In the genomic region with DNA sequence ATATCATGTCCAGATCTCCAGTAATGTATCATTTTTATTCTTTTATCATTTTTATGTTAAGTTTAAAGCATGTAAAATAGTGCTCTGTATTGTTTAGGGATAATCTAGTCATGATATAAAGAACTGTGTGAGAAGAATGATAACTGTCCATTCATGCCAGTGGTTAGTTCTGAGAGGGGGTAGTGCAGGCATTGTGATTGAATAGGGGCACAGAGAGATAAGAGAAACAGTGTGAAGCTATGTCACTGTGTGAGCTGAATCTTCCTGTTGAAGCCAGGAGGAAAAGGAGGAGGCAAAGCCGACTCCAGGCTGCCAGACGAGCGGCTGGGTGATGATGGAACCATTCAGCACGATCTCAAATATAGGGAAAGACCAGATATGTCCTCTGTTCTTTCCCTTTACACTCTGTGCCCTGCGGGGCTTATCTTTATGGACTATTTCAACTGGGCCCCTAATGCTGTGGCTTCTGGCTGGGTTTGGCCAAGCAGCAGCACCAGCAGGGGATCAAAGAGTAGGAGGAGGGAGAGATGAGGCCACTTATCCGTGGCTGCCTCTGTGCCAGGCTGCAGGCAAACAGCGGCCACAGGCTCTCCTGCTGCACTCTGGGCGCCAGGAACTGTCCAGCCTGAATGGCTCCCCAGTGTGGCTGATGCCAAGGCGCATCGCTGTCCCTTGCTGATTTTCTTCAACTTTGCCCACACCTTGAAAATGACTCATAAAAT, we compare ENCODE assay signal across 11 cellular contexts.
DNase-seq lines count a peak whose midpoint lies in the region; ATAC-seq and TF ChIP-seq lines count a peak whose summit lies in the region.
"Had no signal": no experiment of that assay in that cellular context is flagged by ENCODE, and none has a peak within 500 bp of the region (broad histone marks: within the 10 kb centered on the region; RNA-seq: fewer than 3 reads in every experiment).

No MANE protein-coding gene starts in this region.

- H3K9me3 Mint-ChIP-seq in type B pancreatic cell, result no peaks in the 10 kb centered on the region
- H3K9me3 Mint-ChIP-seq: nephron; stimulated activated naive B cell treated with anti-CD40 and anti-IgM and Interleukin-4, amounts not matched to agents 10 μg/mL and 1 μg/mL and 100 μg/mL, for 72 hours had no signal

- no peaks in the 10 kb centered on the region for H3K27me3 Mint-ChIP-seq in type B pancreatic cell

- peaks cover 66% of the 10 kb centered on the region for H3K79me2 ChIP-seq in DND-41 (ENCODE audit: insufficient read depth, low read length)

- H3K9ac ChIP-seq in DND-41 (ENCODE audit: low read depth, low read length), result no peak overlapping the region

- ATAC-seq in DND-41 (ENCODE audit: insufficient read depth, low read depth), result peak; percentile 33; the same call in 2 of the 3 replicates
- ATAC-seq: stimulated activated naive B cell treated with anti-CD40 and anti-IgM and Interleukin-4, amounts not matched to agents 10 μg/mL and 1 μg/mL and 100 μg/mL, for 72 hours had no signal

- H3K4me1 ChIP-seq in DND-41 (ENCODE audit: insufficient read depth, low read length), result peaks cover 9% of the 10 kb centered on the region

- H3K4me3 ChIP-seq in DND-41 (ENCODE audit: low read depth in 1 of 2, low read length in 2 of 2), result no peak overlapping the region
- no peak overlapping the region for H3K4me3 ChIP-seq in astrocyte of the spinal cord (ENCODE audit: low read depth, low read length)

- H3K36me3 Mint-ChIP-seq in type B pancreatic cell, result no peaks in the 10 kb centered on the region
- H3K36me3 Mint-ChIP-seq: stimulated activated naive B cell treated with anti-CD40 and anti-IgM and Interleukin-4, amounts not matched to agents 10 μg/mL and 1 μg/mL and 100 μg/mL, for 72 hours had no signal

- H3K9me3 ChIP-seq in DND-41 (ENCODE audit: insufficient read depth, low read length, severe bottlenecking), result no peaks in the 10 kb centered on the region

- H3K27me3 ChIP-seq in DND-41 (ENCODE audit: insufficient read depth, low read length, poor library complexity), result no peaks in the 10 kb centered on the region

- no peak for TF ChIP-seq CTCF in DND-41 (IDR thresholded peaks at IDR 0.05; ENCODE audit: borderline replicate concordance, extremely low read depth, low read length, poor library complexity, severe bottlenecking)
- no peak for TF ChIP-seq CTCF in astrocyte of the spinal cord (IDR thresholded peaks at IDR 0.05; ENCODE audit: low read depth, low read length)
- TF ChIP-seq CTCF in type B pancreatic cell (conservative IDR thresholded peaks at IDR 0.05), result no peak

- no peak overlapping the region for H3K4me3 Mint-ChIP-seq in type B pancreatic cell
- H3K4me3 Mint-ChIP-seq: nephron; stimulated activated naive B cell treated with anti-CD40 and anti-IgM and Interleukin-4, amounts not matched to agents 10 μg/mL and 1 μg/mL and 100 μg/mL, for 72 hours had no signal

- H3K27ac Mint-ChIP-seq in type B pancreatic cell, result no peak overlapping the region
- H3K27ac Mint-ChIP-seq: nephron; stimulated activated naive B cell treated with anti-CD40 and anti-IgM and Interleukin-4, amounts not matched to agents 10 μg/mL and 1 μg/mL and 100 μg/mL, for 72 hours had no signal

- no peak for DNase-seq in DND-41
- DNase-seq in HK-2 (ENCODE audit: unreplicated experiment), result peak; percentile 42
- DNase-seq in astrocyte of the spinal cord (ENCODE audit: low read depth, low spot score), result peak; percentile 51
- DNase-seq in lung microvascular endothelial cell (ENCODE audit: low read depth in 2 of 2), result peak; percentile 37 to 58
- DNase-seq in NCI-H1105 (lab: John Stamatoyannopoulos, UW), result no peak
- no peak for DNase-seq in stimulated activated naive CD4-positive, alpha-beta T cell treated with Interleukin-2 at 50 U/mL for 16 hours (lab: John Stamatoyannopoulos, UW)
- DNase-seq in type B pancreatic cell (ENCODE audit: extremely low spot score, unreplicated experiment), result no peak
- DNase-seq: NCI-H2171; stimulated activated CD4-positive, alpha-beta T cell treated with anti-CD3 and anti-CD28 coated beads, Interleukin-15, amount 100 ng/mL, for 24 hours; stimulated activated naive B cell treated with anti-CD40 and anti-IgM and Interleukin-4, amounts not matched to agents 10 μg/mL and 1 μg/mL and 100 μg/mL, for 72 hours had no signal

- peak overlapping the region; percentile 15; the same call in 1 of the 2 replicates for H3K27ac ChIP-seq in DND-41 (ENCODE audit: low read length)

- no peaks in the 10 kb centered on the region for H4K20me1 ChIP-seq in DND-41 (ENCODE audit: insufficient read depth, low read length)

- H3K36me3 ChIP-seq in DND-41 (ENCODE audit: insufficient read depth, low read length), result peaks cover 15% of the 10 kb centered on the region

- in situ Hi-C loops in astrocyte of the spinal cord (cut with HindIII; ENCODE audit: low sequenced_read_pairs), result no loop called here

- H2AFZ ChIP-seq in DND-41 (ENCODE audit: low read depth, low read length), result no peak overlapping the region

- H3K4me1 Mint-ChIP-seq in type B pancreatic cell (ENCODE audit: unreplicated experiment), result peaks cover 6% of the 10 kb centered on the region
- H3K4me1 Mint-ChIP-seq: nephron; stimulated activated naive B cell treated with anti-CD40 and anti-IgM and Interleukin-4, amounts not matched to agents 10 μg/mL and 1 μg/mL and 100 μg/mL, for 72 hours had no signal

- H3K4me2 ChIP-seq in DND-41 (ENCODE audit: insufficient read depth, low read length), result no peak overlapping the region

Comparison
In these comparisons a context has a peak if more than half of its experiments do, and no peak if none do; other contexts are left out.
1. DNase-seq: peak in HK-2 (single experiment), astrocyte of the spinal cord (single experiment) and lung microvascular endothelial cell (2 of 2); none in DND-41 (single experiment), NCI-H1105 (single experiment), stimulated activated naive CD4-positive, alpha-beta T cell treated with Interleukin-2 at 50 U/mL for 16 hours (single experiment) and type B pancreatic cell (single experiment).